ENCODE assay signal across 12 cellular contexts in the genomic region with DNA sequence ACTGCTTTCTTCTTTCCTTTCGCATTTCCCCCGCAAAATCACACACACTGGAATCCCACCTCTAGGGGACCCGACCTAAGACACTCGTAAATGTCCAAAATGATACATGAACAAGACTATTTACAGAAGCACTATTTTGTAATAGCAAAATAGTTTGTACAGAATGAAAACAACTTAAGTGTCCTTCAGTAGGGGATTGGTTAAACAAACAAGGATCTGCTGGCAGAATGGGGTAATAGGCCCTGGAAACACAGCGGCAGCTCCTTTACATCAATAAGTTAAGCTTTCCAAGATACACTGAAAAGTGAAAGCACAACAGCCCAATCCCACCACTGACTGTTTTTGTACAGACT. TPM values are rescaled to one million over a fixed set of nuclear protein-coding genes. Genes with fewer than 3 reads are reported as not detected.
A peak's percentile ranks its signal among the peaks of the same experiment; 100 is the strongest.
DNase-seq lines count a peak whose midpoint lies in the region; ATAC-seq and TF ChIP-seq lines count a peak whose summit lies in the region.
"Had no signal": no experiment of that assay in that cellular context is flagged by ENCODE, and none has a peak within 500 bp of the region (broad histone marks: within the 10 kb centered on the region; RNA-seq: fewer than 3 reads in every experiment).

No MANE protein-coding gene starts in this region.

- H3K27ac Mint-ChIP-seq in activated T-helper 17 cell treated with anti-CD3 and anti-CD28 coated beads, Interleukin-2, amount 50 U/mL, for 72 hours, result no peak overlapping the region
- no peak overlapping the region for H3K27ac Mint-ChIP-seq in activated CD4-positive, alpha-beta T cell treated with anti-CD3 and anti-CD28 coated beads, Interleukin-2, amount 10 ng/mL, durations not matched to agents 7 days and 5 days
- H3K27ac Mint-ChIP-seq: natural killer cell; stimulated activated effector memory CD8-positive, alpha-beta T cell treated with anti-CD3 and anti-CD28 coated beads, Interleukin-12 subunit alpha, Interleukin-12 subunit beta, amount 100 ng/mL, for 72 hours had no signal

- no peaks in the 10 kb centered on the region for H3K9me3 ChIP-seq in thoracic aorta

- POLR2A ChIA-PET in activated CD4-positive, alpha-beta T cell treated with anti-CD3 and anti-CD28 coated beads, Interleukin-2, amount 10 ng/mL, durations not matched to agents 7 days and 5 days (lab: Charles Lee), result no interaction called here

- H3K9me3 Mint-ChIP-seq in activated T-helper 17 cell treated with anti-CD3 and anti-CD28 coated beads, Interleukin-2, amount 50 U/mL, for 72 hours, result no peaks in the 10 kb centered on the region
- H3K9me3 Mint-ChIP-seq in activated CD4-positive, alpha-beta T cell treated with anti-CD3 and anti-CD28 coated beads, Interleukin-2, amount 10 ng/mL, durations not matched to agents 7 days and 5 days, result no peaks in the 10 kb centered on the region
- H3K9me3 Mint-ChIP-seq: natural killer cell; stimulated activated effector memory CD8-positive, alpha-beta T cell treated with anti-CD3 and anti-CD28 coated beads, Interleukin-12 subunit alpha, Interleukin-12 subunit beta, amount 100 ng/mL, for 72 hours had no signal

- ATAC-seq in activated T-helper 17 cell treated with anti-CD3 and anti-CD28 coated beads, Interleukin-2, amount 50 U/mL, for 72 hours (replicated peaks), result peak; percentile 21
- no peak for ATAC-seq in thoracic aorta (ENCODE audit: insufficient number of reproducible peaks, low FRiP score, low read depth)
- ATAC-seq: natural killer cell; stimulated activated effector memory CD8-positive, alpha-beta T cell treated with anti-CD3 and anti-CD28 coated beads, Interleukin-12 subunit alpha, Interleukin-12 subunit beta, amount 100 ng/mL, for 72 hours had no signal

- TF ChIP-seq CTCF in fibroblast of the aortic adventitia (IDR thresholded peaks at IDR 0.05; ENCODE audit: insufficient read depth, low read length) (peak; percentile 19), thoracic aorta (IDR thresholded peaks at IDR 0.05) (no peak)

- H3K4me1 ChIP-seq in thoracic aorta (ENCODE audit: control insufficient read depth in 1 of 2, low read depth in 2 of 2), result peaks cover 49 to 94% of the 10 kb centered on the region in 2 donors

- CTCF ChIA-PET in activated CD4-positive, alpha-beta T cell treated with anti-CD3 and anti-CD28 coated beads, Interleukin-2, amount 10 ng/mL, durations not matched to agents 7 days and 5 days (lab: Charles Lee), result interaction anchor here (1.1 kb wide), 1 partner anchor 50 kb away, joined by 3 read pairs; no protein-coding TSS in a partner anchor

- H3K36me3 Mint-ChIP-seq in activated T-helper 17 cell treated with anti-CD3 and anti-CD28 coated beads, Interleukin-2, amount 50 U/mL, for 72 hours (ENCODE audit: low read depth), result no peaks in the 10 kb centered on the region
- no peaks in the 10 kb centered on the region for H3K36me3 Mint-ChIP-seq in activated CD4-positive, alpha-beta T cell treated with anti-CD3 and anti-CD28 coated beads, Interleukin-2, amount 10 ng/mL, durations not matched to agents 7 days and 5 days (ENCODE audit: low read depth)
- H3K36me3 Mint-ChIP-seq: natural killer cell; stimulated activated effector memory CD8-positive, alpha-beta T cell treated with anti-CD3 and anti-CD28 coated beads, Interleukin-12 subunit alpha, Interleukin-12 subunit beta, amount 100 ng/mL, for 72 hours had no signal

- H3K4me3 ChIP-seq in fibroblast of the aortic adventitia (ENCODE audit: low read depth, low read length), result no peak overlapping the region
- peak overlapping the region; percentile 35 for H3K4me3 ChIP-seq in thoracic aorta

- H3K4me3 Mint-ChIP-seq in activated T-helper 17 cell treated with anti-CD3 and anti-CD28 coated beads, Interleukin-2, amount 50 U/mL, for 72 hours, result no peak overlapping the region
- H3K4me3 Mint-ChIP-seq in activated CD4-positive, alpha-beta T cell treated with anti-CD3 and anti-CD28 coated beads, Interleukin-2, amount 10 ng/mL, durations not matched to agents 7 days and 5 days, result no peak overlapping the region
- H3K4me3 Mint-ChIP-seq: natural killer cell; stimulated activated effector memory CD8-positive, alpha-beta T cell treated with anti-CD3 and anti-CD28 coated beads, Interleukin-12 subunit alpha, Interleukin-12 subunit beta, amount 100 ng/mL, for 72 hours had no signal

- peaks cover 7% of the 10 kb centered on the region for H3K36me3 ChIP-seq in thoracic aorta

- H3K27me3 Mint-ChIP-seq in activated T-helper 17 cell treated with anti-CD3 and anti-CD28 coated beads, Interleukin-2, amount 50 U/mL, for 72 hours, result peaks cover 4% of the 10 kb centered on the region
- peaks cover 11% of the 10 kb centered on the region for H3K27me3 Mint-ChIP-seq in activated CD4-positive, alpha-beta T cell treated with anti-CD3 and anti-CD28 coated beads, Interleukin-2, amount 10 ng/mL, durations not matched to agents 7 days and 5 days

- no peaks in the 10 kb centered on the region for H3K27me3 ChIP-seq in thoracic aorta (replicated peaks; ENCODE audit: insufficient read depth)

- no peaks in the 10 kb centered on the region for H3K4me1 Mint-ChIP-seq in activated T-helper 17 cell treated with anti-CD3 and anti-CD28 coated beads, Interleukin-2, amount 50 U/mL, for 72 hours
- H3K4me1 Mint-ChIP-seq in activated CD4-positive, alpha-beta T cell treated with anti-CD3 and anti-CD28 coated beads, Interleukin-2, amount 10 ng/mL, durations not matched to agents 7 days and 5 days, result no peaks in the 10 kb centered on the region
- H3K4me1 Mint-ChIP-seq: natural killer cell; stimulated activated effector memory CD8-positive, alpha-beta T cell treated with anti-CD3 and anti-CD28 coated beads, Interleukin-12 subunit alpha, Interleukin-12 subunit beta, amount 100 ng/mL, for 72 hours had no signal

- peak overlapping the region; percentile 25 to 54 for H3K27ac ChIP-seq in thoracic aorta

- peak; percentile 24 for DNase-seq in HuH-7 (ENCODE audit: low spot score)
- DNase-seq in fibroblast of the aortic adventitia (ENCODE audit: low read depth), result peak; percentile 53
- no peak for DNase-seq in thoracic aorta (ENCODE audit: low spot score)
- no peak for DNase-seq in activated CD4-positive, alpha-beta T cell treated with anti-CD3 and anti-CD28 coated beads, Interleukin-2, amount 10 ng/mL, durations not matched to agents 7 days and 5 days
- DNase-seq in T-helper 9 cell, result no peak
- DNase-seq in NCI-H524 treated with DMSO at 0.1 percent for 48 hours (lab: John Stamatoyannopoulos, UW), result no peak
- DNase-seq: DND-41, erythroblast, natural killer cell, NCI-H446 had no signal

RNA-seq across cellular contexts. Expression of gene LTBP2, which starts 48.8 kb away (rescaled TPM):
- total RNA-seq in activated T-helper 17 cell treated with anti-CD3 and anti-CD28 coated beads, Interleukin-2, amount 50 U/mL, for 72 hours, result under 1 TPM in 1 of 2 donors, not detected in 1; 0.03 TPM
- total RNA-seq in fibroblast of the aortic adventitia (ENCODE audit: low replicate concordance), result 58.5 and 157 TPM in 2 replicates
- 100 to 1,000 TPM; 674 to 973 TPM for total RNA-seq in thoracic aorta
- under 1 TPM; 0.05 to 0.12 TPM for total RNA-seq in activated CD4-positive, alpha-beta T cell treated with anti-CD3 and anti-CD28 coated beads, Interleukin-2, amount 10 ng/mL, durations not matched to agents 7 days and 5 days

Comparison
In these comparisons a context has a peak if more than half of its experiments do, and no peak if none do; other contexts are left out.
1. DNase-seq: peak in HuH-7 (single experiment) and fibroblast of the aortic adventitia (single experiment); none in thoracic aorta (single experiment), activated CD4-positive, alpha-beta T cell treated with anti-CD3 and anti-CD28 coated beads, Interleukin-2, amount 10 ng/mL, durations not matched to agents 7 days and 5 days (single experiment), T-helper 9 cell (single experiment) and NCI-H524 treated with DMSO at 0.1 percent for 48 hours (single experiment).
2. RNA of gene LTBP2, which starts 48.8 kb away (total RNA-seq): 674 to 973 TPM in thoracic aorta and 58.5 to 157 TPM in fibroblast of the aortic adventitia; 0.05 to 0.12 TPM in activated CD4-positive, alpha-beta T cell treated with anti-CD3 and anti-CD28 coated beads, Interleukin-2, amount 10 ng/mL, durations not matched to agents 7 days and 5 days and 0.03 TPM in activated T-helper 17 cell treated with anti-CD3 and anti-CD28 coated beads, Interleukin-2, amount 50 U/mL, for 72 hours; every median in the first group is over 10 times any median in the second.